In the genomic region with DNA sequence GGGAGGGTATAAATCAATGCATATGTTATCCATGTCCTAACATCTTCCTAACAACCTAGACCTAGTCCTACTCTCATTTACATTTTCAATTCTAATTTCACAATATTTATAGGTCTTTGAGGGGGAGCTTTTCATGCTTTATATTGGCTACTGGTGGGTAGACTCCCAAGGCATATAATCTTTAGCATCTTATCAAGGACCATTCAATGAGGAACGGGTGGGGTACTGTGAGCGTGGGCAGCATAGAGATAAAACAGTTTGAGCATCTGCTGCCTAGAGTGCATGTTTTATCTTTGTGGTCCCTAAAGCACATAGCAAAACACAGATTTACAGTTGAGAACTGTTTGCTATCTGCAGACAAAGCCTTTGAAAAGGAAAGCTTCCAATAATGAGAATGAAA, we compare ENCODE assay signal across 3 cellular contexts.
"Had no signal": no experiment of that assay in that cellular context is flagged by ENCODE, and none has a peak within 500 bp of the region (broad histone marks: within the 10 kb centered on the region; RNA-seq: fewer than 3 reads in every experiment).

No MANE protein-coding gene starts in this region.

- DNase-seq: GDM1, GF-D8 had no signal

- ATAC-seq: GM12878 had no signal

- H3K4me3 ChIP-seq: GM12878 had no signal
